8 cellular contexts compared by ENCODE assay signal in the genomic region with DNA sequence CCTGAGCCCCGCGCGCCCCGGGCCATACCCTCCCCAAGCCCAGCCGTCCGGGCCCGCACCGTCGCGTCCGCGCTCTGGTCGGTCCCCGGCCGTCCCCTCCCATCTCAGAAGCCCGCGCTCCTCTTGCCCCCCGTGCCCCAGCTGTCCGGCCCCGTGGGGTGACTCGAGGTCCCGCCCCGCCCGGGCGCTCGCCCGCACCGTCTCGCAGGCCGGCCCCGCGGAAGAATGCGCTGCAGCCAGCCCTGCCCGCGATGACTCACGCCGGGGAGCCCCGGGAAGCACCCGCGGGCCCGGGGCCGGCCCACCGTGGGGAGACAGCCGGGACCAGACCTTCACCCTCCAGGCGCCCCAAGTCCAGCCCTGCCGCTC. TPM values are rescaled to one million over a fixed set of nuclear protein-coding genes. Genes with fewer than 3 reads are reported as not detected.
DNase-seq lines count a peak whose midpoint lies in the region; ATAC-seq and TF ChIP-seq lines count a peak whose summit lies in the region.

No MANE protein-coding gene starts in this region.

- H3K79me1 ChIP-seq in neuronal stem cell (ENCODE audit: low read depth, low read length) = no peaks in the 10 kb centered on the region

- H4K8ac ChIP-seq in neuronal stem cell (ENCODE audit: low read depth, low read length) = no peak overlapping the region

- H3K18ac ChIP-seq in neuronal stem cell (ENCODE audit: low read length) = no peak overlapping the region

- H3K9ac ChIP-seq in neuronal stem cell (ENCODE audit: low read depth, low read length, poor library complexity) = peak overlapping the region; percentile 60

- H3K4me3 ChIP-seq in WI38 (ENCODE audit: low read depth, low read length) (peak overlapping the region; percentile 55), epithelial cell of proximal tubule (ENCODE audit: low read depth, low read length) (peak overlapping the region; percentile 84), neuronal stem cell (ENCODE audit: low read length in 2 of 2) (peak overlapping the region in 1 of 2 donors; percentile 32)

- H3K9me3 ChIP-seq in neuronal stem cell (replicated peaks in 1 of 2; ENCODE audit: control insufficient read depth in 2 of 2, insufficient read depth in 1 of 2, low read depth in 1 of 2, low read length in 2 of 2) = peaks cover 11 to 15% of the 10 kb centered on the region in 2 donors

- H2AFZ ChIP-seq in neuronal stem cell (ENCODE audit: low read length) = peak overlapping the region; percentile 62

- H2AK5ac ChIP-seq in neuronal stem cell (ENCODE audit: low read depth, low read length) = peak overlapping the region; percentile 89

- peaks cover 6 to 7% of the 10 kb centered on the region in 2 donors for H3K4me1 ChIP-seq in neuronal stem cell (ENCODE audit: control insufficient read depth in 2 of 2, insufficient read depth in 1 of 2, low read depth in 1 of 2, low read length in 2 of 2)

- no peak overlapping the region for H3K27ac ChIP-seq in neuronal stem cell (replicated peaks; ENCODE audit: low read length)

- H3K14ac ChIP-seq in neuronal stem cell (ENCODE audit: low read length) = no peak overlapping the region

- H3K27me3 ChIP-seq in neuronal stem cell (ENCODE audit: control insufficient read depth in 3 of 3, insufficient read depth in 3 of 3, low read depth in 1 of 3, low read length in 3 of 3) = peaks cover 29 to 66% (median 50%) of the 10 kb centered on the region in 3 experiments

- H3K4ac ChIP-seq in neuronal stem cell (ENCODE audit: low read length) = no peak overlapping the region

- no CpG with 5 or more reads among the region's 46 CpGs for WGBS in neuronal stem cell (ENCODE audit: extremely low coverage in 2 of 2, insufficient read length in 2 of 2, insufficient replicate concordance in 1 of 2), 2 donors

- H3K36me3 ChIP-seq in neuronal stem cell (replicated peaks in 1 of 2; ENCODE audit: control insufficient read depth in 2 of 2, insufficient read depth in 2 of 2, low read length in 2 of 2) = no peaks in the 10 kb centered on the region

- H2BK12ac ChIP-seq in neuronal stem cell (ENCODE audit: low read length) = no peak overlapping the region

- TF ChIP-seq CTCF in WI38 (IDR thresholded peaks at IDR 0.05; ENCODE audit: low read depth, low read length) (no peak), epithelial cell of proximal tubule (conservative IDR thresholded peaks at IDR 0.05; ENCODE audit: low read depth, low read length) (no peak)

- H2BK5ac ChIP-seq in neuronal stem cell (ENCODE audit: low read length) = no peak overlapping the region

- peak overlapping the region; percentile 57 for H3K4me2 ChIP-seq in neuronal stem cell (ENCODE audit: insufficient read depth, low read length, poor library complexity, severe bottlenecking)

- no peak overlapping the region for H2BK120ac ChIP-seq in neuronal stem cell (ENCODE audit: low read depth, low read length)

- peak; percentile 23 to 39 for ATAC-seq in activated CD4-positive, CD25-positive, alpha-beta regulatory T cell treated with anti-CD3 and anti-CD28 coated beads, Interleukin-2, amount 50 U/mL, for 24 hours
- no peak for ATAC-seq in GM18861 (IDR thresholded peaks at IDR 0.05; ENCODE audit: unreplicated experiment)

- no peak overlapping the region for H2BK15ac ChIP-seq in neuronal stem cell (ENCODE audit: low read length)

- H4K91ac ChIP-seq in neuronal stem cell (ENCODE audit: low read depth, low read length, poor library complexity) = no peak overlapping the region

- peak overlapping the region; percentile 55 for H3K23ac ChIP-seq in neuronal stem cell (ENCODE audit: low read depth, low read length, poor library complexity)

- no peak for DNase-seq in activated CD4-positive, CD25-positive, alpha-beta regulatory T cell (lab: John Stamatoyannopoulos, UW)
- DNase-seq in epithelial cell of proximal tubule (ENCODE audit: low read depth) = no peak
- DNase-seq in neuronal stem cell (ENCODE audit: low spot score) = no peak
- DNase-seq in Ammon's horn (ENCODE audit: low spot score) = no peak
- DNase-seq in pons (ENCODE audit: low spot score) = no peak

RNA-seq across cellular contexts. Expression of a gene that starts 0.3 kb away (rescaled TPM):
- 63.1 and 97.2 TPM in 2 replicates for total RNA-seq in epithelial cell of proximal tubule
- 6.3 TPM for polyA plus RNA-seq in neuronal stem cell (2013, experiment 1 of 2)
- polyA plus RNA-seq in neuronal stem cell (2013, experiment 2 of 2) = 6.8 TPM

RNA-seq across cellular contexts. Expression of a gene that starts 43.9 kb away (rescaled TPM):
- 12.7 and 27.7 TPM in 2 replicates for total RNA-seq in epithelial cell of proximal tubule
- 45.4 TPM for polyA plus RNA-seq in neuronal stem cell (2013, experiment 1 of 2)
- 48.3 TPM for polyA plus RNA-seq in neuronal stem cell (2013, experiment 2 of 2)
